Comparison of ENCODE assay signal across 25 cellular contexts in the genomic region with DNA sequence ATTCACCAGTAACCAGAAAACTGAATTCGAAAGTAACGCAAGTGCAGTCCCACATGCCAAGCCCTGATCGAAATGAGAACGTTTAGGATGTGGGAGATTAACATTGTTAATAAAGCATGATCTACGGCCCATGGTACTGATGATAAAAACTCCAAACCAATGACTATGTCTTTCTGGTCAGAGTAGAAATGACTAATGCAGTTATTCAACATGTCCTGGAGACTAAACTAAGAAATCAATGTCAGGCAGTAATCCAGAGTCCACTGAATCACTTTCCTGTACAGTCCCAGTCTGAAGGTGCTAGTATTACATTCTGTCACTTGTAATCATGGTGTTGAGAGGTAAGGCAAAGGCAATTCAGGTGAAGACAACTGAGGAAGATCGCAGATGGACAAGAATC. TPM values are rescaled to one million over a fixed set of nuclear protein-coding genes. Genes with fewer than 3 reads are reported as not detected.
A peak's percentile ranks its signal among the peaks of the same experiment; 100 is the strongest.
DNase-seq lines count a peak whose midpoint lies in the region; ATAC-seq and TF ChIP-seq lines count a peak whose summit lies in the region.
"Had no signal": no experiment of that assay in that cellular context is flagged by ENCODE, and none has a peak within 500 bp of the region (broad histone marks: within the 10 kb centered on the region; RNA-seq: fewer than 3 reads in every experiment).

No MANE protein-coding gene starts in this region.

- DNase-seq in GM23248: peak; percentile 70
- peak; percentile 69 for DNase-seq in RPMI7951 (ENCODE audit: low read depth)
- peak; percentile 80 for DNase-seq in epithelial cell of esophagus (ENCODE audit: low read depth)
- DNase-seq in stimulated activated effector memory CD8-positive, alpha-beta T cell treated with anti-CD3 and anti-CD28 coated beads, Interleukin-12 subunit alpha, Interleukin-12 subunit beta, amount 100 ng/mL, for 72 hours (ENCODE audit: low spot score in 2 of 2): no peak
- DNase-seq in DMS79 (lab: John Stamatoyannopoulos, UW): no peak
- no peak for DNase-seq in activated CD4-positive, alpha-beta T cell treated with anti-CD3 and anti-CD28 coated beads, Interleukin-2, amount 50 U/mL, for 1 hour
- DNase-seq in left ventricle myocardium inferior: no peak
- DNase-seq: activated CD4-positive, alpha-beta T cell treated with anti-CD3 and anti-CD28 coated beads for 4 hours; activated naive CD4-positive, alpha-beta T cell treated with anti-CD3 and anti-CD28 coated beads for 36 hours; heart left ventricle; islet precursor cell; mesendoderm; MV-4-11; NCI-H2029; NCI-H510A treated with DMSO at 0.1 percent for 48 hours; posterior cingulate gyrus; small intestine; T-helper 9 cell; testis had no signal

- H3K4me3 Mint-ChIP-seq in stimulated activated effector memory CD8-positive, alpha-beta T cell treated with anti-CD3 and anti-CD28 coated beads, Interleukin-12 subunit alpha, Interleukin-12 subunit beta, amount 100 ng/mL, for 72 hours: no peak overlapping the region
- H3K4me3 Mint-ChIP-seq: activated naive CD4-positive, alpha-beta T cell treated with anti-CD3 and anti-CD28 coated beads for 36 hours; brain; natural killer cell treated with Interleukin-12 subunit alpha and Interleukin-12 subunit beta and Interleukin-15 and Interleukin-18, amount 100 ng/mL, for 72 hours had no signal

- H3K36me3 ChIP-seq in GM23248 (ENCODE audit: low read depth) (no peaks in the 10 kb centered on the region), left ventricle myocardium inferior (no peaks in the 10 kb centered on the region)
- H3K36me3 ChIP-seq: esophagus muscularis mucosa, heart left ventricle, SJSA1 had no signal

- no peaks in the 10 kb centered on the region for H3K4me1 Mint-ChIP-seq in stimulated activated effector memory CD8-positive, alpha-beta T cell treated with anti-CD3 and anti-CD28 coated beads, Interleukin-12 subunit alpha, Interleukin-12 subunit beta, amount 100 ng/mL, for 72 hours
- H3K4me1 Mint-ChIP-seq: brain had no signal

- no peak overlapping the region for H2AFZ ChIP-seq in GM23248

- H3K27ac Mint-ChIP-seq in stimulated activated effector memory CD8-positive, alpha-beta T cell treated with anti-CD3 and anti-CD28 coated beads, Interleukin-12 subunit alpha, Interleukin-12 subunit beta, amount 100 ng/mL, for 72 hours: no peak overlapping the region
- H3K27ac Mint-ChIP-seq: activated naive CD4-positive, alpha-beta T cell treated with anti-CD3 and anti-CD28 coated beads for 36 hours; brain; natural killer cell treated with Interleukin-12 subunit alpha and Interleukin-12 subunit beta and Interleukin-15 and Interleukin-18, amount 100 ng/mL, for 72 hours had no signal

- H3K9me3 ChIP-seq in GM23248 (ENCODE audit: low read depth) (no peaks in the 10 kb centered on the region), left ventricle myocardium inferior (replicated peaks) (no peaks in the 10 kb centered on the region)
- H3K9me3 ChIP-seq: esophagus muscularis mucosa, heart left ventricle, SJSA1, testis had no signal

- peak overlapping the region; percentile 55 for H3K4me2 ChIP-seq in GM23248 (ENCODE audit: unreplicated experiment)

- ATAC-seq in stimulated activated effector memory CD8-positive, alpha-beta T cell treated with anti-CD3 and anti-CD28 coated beads, Interleukin-12 subunit alpha, Interleukin-12 subunit beta, amount 100 ng/mL, for 72 hours: peak; percentile 24
- ATAC-seq: heart left ventricle; natural killer cell treated with Interleukin-12 subunit alpha and Interleukin-12 subunit beta and Interleukin-15 and Interleukin-18, amount 100 ng/mL, for 72 hours had no signal

- H3K4me3 ChIP-seq in GM23248 (peak overlapping the region; percentile 14; the same call in 1 of the 2 replicates), epithelial cell of esophagus (ENCODE audit: low read length) (no peak overlapping the region), left ventricle myocardium inferior (no peak overlapping the region)
- H3K4me3 ChIP-seq: esophagus muscularis mucosa, heart left ventricle, SJSA1, testis had no signal

- no peaks in the 10 kb centered on the region for H4K20me1 ChIP-seq in GM23248 (ENCODE audit: insufficient read depth)

- H3K9ac ChIP-seq in GM23248: no peak overlapping the region

- no peaks in the 10 kb centered on the region for H3K9me3 Mint-ChIP-seq in stimulated activated effector memory CD8-positive, alpha-beta T cell treated with anti-CD3 and anti-CD28 coated beads, Interleukin-12 subunit alpha, Interleukin-12 subunit beta, amount 100 ng/mL, for 72 hours
- H3K9me3 Mint-ChIP-seq: activated naive CD4-positive, alpha-beta T cell treated with anti-CD3 and anti-CD28 coated beads for 36 hours; brain; natural killer cell treated with Interleukin-12 subunit alpha and Interleukin-12 subunit beta and Interleukin-15 and Interleukin-18, amount 100 ng/mL, for 72 hours had no signal

- H3F3A ChIP-seq in GM23248 (ENCODE audit: insufficient read depth): peaks cover 8% of the 10 kb centered on the region

- no peaks in the 10 kb centered on the region for H3K9me2 ChIP-seq in GM23248 (ENCODE audit: insufficient read depth)

- peaks cover 8% of the 10 kb centered on the region for H3K4me1 ChIP-seq in GM23248 (ENCODE audit: insufficient read depth)
- no peaks in the 10 kb centered on the region for H3K4me1 ChIP-seq in left ventricle myocardium inferior
- H3K4me1 ChIP-seq: esophagus muscularis mucosa, heart left ventricle, SJSA1, testis had no signal

- in situ Hi-C loops in GM23248 (cut with MboI): no loop called here

- no peak for TF ChIP-seq CTCF in epithelial cell of esophagus (IDR thresholded peaks at IDR 0.05; ENCODE audit: insufficient read depth, low read depth, low read length, missing control alignments)
- no peak for TF ChIP-seq CTCF in left ventricle myocardium inferior (IDR thresholded peaks at IDR 0.05; ENCODE audit: borderline replicate concordance)

- intact Hi-C loops in left ventricle myocardium inferior (cut with micrococcal nuclease): no loop called here

- no peaks in the 10 kb centered on the region for H3K79me2 ChIP-seq in GM23248 (ENCODE audit: insufficient read depth)

- 5 to 8% methylated on average over 6 of the region's 6 CpGs for WGBS in GM23248 (ENCODE audit: low coverage in 1 of 2, low lambda C conversion rate in 2 of 2, missing lambda C conversion rate in 2 of 2), 2 experiments

- peaks cover 54% of the 10 kb centered on the region for H3K27me3 ChIP-seq in GM23248 (replicated peaks; ENCODE audit: insufficient read depth)
- H3K27me3 ChIP-seq in left ventricle myocardium inferior (ENCODE audit: low read depth): no peaks in the 10 kb centered on the region
- H3K27me3 ChIP-seq: esophagus muscularis mucosa, heart left ventricle, SJSA1, testis had no signal

- H3K27ac ChIP-seq in GM23248 (no peak overlapping the region), left ventricle myocardium inferior (replicated peaks) (no peak overlapping the region)
- H3K27ac ChIP-seq: C4-2B, esophagus muscularis mucosa, heart left ventricle, SJSA1, testis had no signal

- H3K36me3 Mint-ChIP-seq in stimulated activated effector memory CD8-positive, alpha-beta T cell treated with anti-CD3 and anti-CD28 coated beads, Interleukin-12 subunit alpha, Interleukin-12 subunit beta, amount 100 ng/mL, for 72 hours: no peaks in the 10 kb centered on the region
- H3K36me3 Mint-ChIP-seq: brain; natural killer cell treated with Interleukin-12 subunit alpha and Interleukin-12 subunit beta and Interleukin-15 and Interleukin-18, amount 100 ng/mL, for 72 hours had no signal

RNA-seq across cellular contexts. Expression of a gene that starts 14.4 kb away (rescaled TPM):
- not detected in 2 replicates for total RNA-seq in GM23248 (2014; rRNA removed; shearing (Covaris generic))
- polyA plus RNA-seq in GM23248 (2016; fragmentation: Nextera tagmentation; extraction: Ambion mirVana): not detected in 2 replicates
- total RNA-seq in RPMI7951 (2014; rRNA removed; shearing (Covaris generic)): not detected in 2 replicates
- not detected for total RNA-seq in left ventricle myocardium inferior
- total RNA-seq: activated naive CD4-positive, alpha-beta T cell treated with anti-CD3 and anti-CD28 coated beads for 36 hours; dermis microvascular lymphatic vessel endothelial cell; esophagus muscularis mucosa; heart left ventricle; natural killer cell treated with Interleukin-12 subunit alpha and Interleukin-12 subunit beta and Interleukin-15 and Interleukin-18, amount 100 ng/mL, for 72 hours; SJSA1 had no signal
- polyA plus RNA-seq: heart left ventricle, small intestine had no signal

Comparison
In these comparisons a context has a peak if more than half of its experiments do, and no peak if none do; other contexts are left out.
1. DNase-seq: peak in GM23248 (single experiment), RPMI7951 (single experiment) and epithelial cell of esophagus (single experiment); none in stimulated activated effector memory CD8-positive, alpha-beta T cell treated with anti-CD3 and anti-CD28 coated beads, Interleukin-12 subunit alpha, Interleukin-12 subunit beta, amount 100 ng/mL, for 72 hours (0 of 2), DMS79 (single experiment), activated CD4-positive, alpha-beta T cell treated with anti-CD3 and anti-CD28 coated beads, Interleukin-2, amount 50 U/mL, for 1 hour (single experiment) and left ventricle myocardium inferior (single experiment).